ENCODE assay signal across 1 cellular context in genomic region chr2:133676392-133677130, GRCh38.
TF ChIP-seq lines count a peak whose summit lies in the region.

No MANE protein-coding gene starts in this region.

TF ChIP-seq in IMR-90, 13 proteins besides CTCF, POLR2A, EP300 and RAD21:
- TF ChIP-seq CEBPB (IDR thresholded peaks at IDR 0.05; ENCODE audit: low read depth, low read length) (peak; percentile 92), MAFK (IDR thresholded peaks at IDR 0.05; ENCODE audit: low read depth, low read length) (no peak), SMC3 (IDR thresholded peaks at IDR 0.05; ENCODE audit: low read depth, low read length) (no peak), FOS (IDR thresholded peaks at IDR 0.05; ENCODE audit: low read depth, low read length) (peak; percentile 26; the same call in 1 of the 2 replicates)
